In the genomic region with DNA sequence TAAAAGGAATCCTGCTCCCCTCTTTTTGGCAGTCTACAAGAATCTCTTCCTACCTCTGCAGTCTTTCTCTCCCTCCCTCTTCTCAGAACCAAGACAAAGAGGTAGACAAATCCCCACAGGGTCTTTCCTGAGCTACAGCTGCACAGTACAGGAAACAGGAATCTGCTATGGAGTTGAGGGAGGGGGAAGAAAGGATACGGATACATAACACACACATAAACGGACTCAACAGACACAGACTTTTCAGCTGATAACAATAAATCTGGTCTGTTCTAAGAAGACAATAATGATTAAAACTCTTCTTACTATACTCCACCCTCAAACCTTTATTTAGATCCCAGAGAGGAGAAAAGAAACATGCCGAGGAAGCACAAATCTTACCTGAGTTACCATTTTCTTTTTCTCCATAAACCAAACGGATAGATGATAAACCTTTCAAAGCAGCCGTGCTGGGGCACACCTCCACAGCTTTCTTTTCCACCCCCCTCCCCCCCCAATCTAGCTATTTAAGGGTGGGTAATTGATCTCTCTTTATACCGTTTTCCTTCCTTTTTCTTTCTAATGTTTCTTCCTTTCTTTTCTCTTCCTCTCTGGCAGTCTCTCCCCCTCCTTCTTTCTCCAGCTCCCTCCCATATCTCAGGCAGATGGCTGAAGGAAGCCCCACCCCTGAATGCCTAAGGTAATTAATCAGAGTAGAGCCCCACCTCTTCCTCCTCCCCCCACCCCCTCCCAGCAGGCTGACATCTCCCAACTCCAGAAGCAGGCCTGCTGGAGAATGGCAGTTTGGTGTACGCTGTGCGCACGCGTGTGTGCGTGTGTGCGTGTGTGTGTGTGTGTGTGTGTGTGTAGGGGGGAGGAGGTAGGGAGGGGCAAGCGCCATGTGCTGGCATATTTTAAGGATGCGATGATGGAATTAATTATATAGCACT, we compare ENCODE assay signal across 1 cellular context.
TF ChIP-seq lines count a peak whose summit lies in the region.

No MANE protein-coding gene starts in this region.

TF ChIP-seq in SK-N-SH treated with all-trans-retinoic acid at 6 μM for 48 hours, 23 proteins besides CTCF, POLR2A, EP300 and RAD21 (continued from another document):
- TF ChIP-seq, protein P1, sequence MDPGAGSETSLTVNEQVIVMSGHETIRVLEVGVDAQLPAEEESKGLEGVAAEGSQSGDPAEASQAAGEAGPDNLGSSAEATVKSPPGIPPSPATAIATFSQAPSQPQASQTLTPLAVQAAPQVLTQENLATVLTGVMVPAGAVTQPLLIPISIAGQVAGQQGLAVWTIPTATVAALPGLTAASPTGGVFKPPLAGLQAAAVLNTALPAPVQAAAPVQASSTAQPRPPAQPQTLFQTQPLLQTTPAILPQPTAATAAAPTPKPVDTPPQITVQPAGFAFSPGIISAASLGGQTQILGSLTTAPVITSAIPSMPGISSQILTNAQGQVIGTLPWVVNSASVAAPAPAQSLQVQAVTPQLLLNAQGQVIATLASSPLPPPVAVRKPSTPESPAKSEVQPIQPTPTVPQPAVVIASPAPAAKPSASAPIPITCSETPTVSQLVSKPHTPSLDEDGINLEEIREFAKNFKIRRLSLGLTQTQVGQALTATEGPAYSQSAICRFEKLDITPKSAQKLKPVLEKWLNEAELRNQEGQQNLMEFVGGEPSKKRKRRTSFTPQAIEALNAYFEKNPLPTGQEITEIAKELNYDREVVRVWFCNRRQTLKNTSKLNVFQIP (CRISPR knock-in tag; IDR thresholded peaks at IDR 0.05; ENCODE audit: borderline replicate concordance, low read depth): no peak
- TF ChIP-seq BACH2 (CRISPR knock-in tag; IDR thresholded peaks at IDR 0.05; ENCODE audit: borderline replicate concordance): no peak
